Comparison of ENCODE assay signal across 20 cellular contexts in the genomic region with DNA sequence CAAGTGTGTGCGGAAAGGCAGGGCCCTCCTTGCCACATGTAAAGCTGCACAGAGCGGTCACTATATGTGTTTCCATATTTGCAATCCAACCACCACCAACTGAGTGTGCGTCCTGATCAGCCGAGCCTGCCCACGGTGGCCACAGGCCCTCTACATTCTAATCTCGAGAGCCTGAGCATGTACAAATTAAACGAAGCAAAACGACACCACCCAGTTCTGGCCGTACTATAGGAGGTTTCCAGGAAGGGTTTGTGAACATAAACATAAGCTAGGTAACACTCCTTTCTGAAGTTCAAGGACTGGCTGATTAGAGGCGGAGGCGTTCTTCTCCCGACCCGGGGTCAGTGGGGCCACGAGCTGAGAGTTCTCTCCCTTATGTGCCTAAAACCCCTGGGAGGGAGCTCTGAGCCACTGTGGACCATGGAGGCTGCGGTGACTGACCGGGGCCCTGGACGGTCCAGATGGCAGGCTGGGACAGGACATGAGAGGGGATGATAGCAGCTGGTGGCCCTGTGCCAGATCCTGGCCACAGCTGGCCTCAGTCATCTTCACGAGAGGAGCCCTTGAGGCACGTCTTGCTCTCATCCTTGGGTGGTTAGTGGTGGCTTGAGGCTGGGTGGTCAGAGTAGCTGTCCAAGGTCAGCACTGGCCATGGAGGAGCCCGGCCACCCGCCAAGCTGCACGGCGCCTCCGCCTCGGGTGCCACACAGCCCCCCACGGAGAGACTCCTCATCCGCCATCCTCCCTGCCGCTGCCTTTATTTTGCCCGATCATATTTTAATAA. TPM values are rescaled to one million over a fixed set of nuclear protein-coding genes. Genes with fewer than 3 reads are reported as not detected.
DNase-seq lines count a peak whose midpoint lies in the region; ATAC-seq and TF ChIP-seq lines count a peak whose summit lies in the region.
"Had no signal": no experiment of that assay in that cellular context is flagged by ENCODE, and none has a peak within 500 bp of the region (broad histone marks: within the 10 kb centered on the region; RNA-seq: fewer than 3 reads in every experiment).

No MANE protein-coding gene starts in this region.

- H3K4me3 ChIP-seq in fibroblast of villous mesenchyme (ENCODE audit: low read depth, low read length): no peak overlapping the region
- H3K4me3 ChIP-seq: GM12878, lung, thyroid gland had no signal

- DNase-seq in DMS79 (lab: John Stamatoyannopoulos, UW): peak; percentile 56
- peak; percentile 6 for DNase-seq in LHCN-M2 (ENCODE audit: low read depth)
- peak; percentile 20 for DNase-seq in fibroblast of villous mesenchyme (ENCODE audit: low read depth)
- DNase-seq in posterior vena cava (ENCODE audit: low spot score): peak; percentile 78
- DNase-seq in NCI-H2227 treated with DMSO at 0.1 percent for 48 hours (lab: John Stamatoyannopoulos, UW): no peak
- DNase-seq in activated CD4-positive, alpha-beta T cell treated with anti-CD3 and anti-CD28 coated beads, Interleukin-2, amount 50 U/mL, for 48 hours: no peak
- DNase-seq: activated CD8-positive, alpha-beta T cell treated with anti-CD3 and anti-CD28 coated beads for 36 hours; activated naive CD4-positive, alpha-beta T cell treated with anti-CD3 and anti-CD28 coated beads, Interleukin-2, amount 50 U/mL, for 16 hours; activated T-cell treated with anti-CD3 and anti-CD28 coated beads, Interleukin-2, amount 50 U/mL, for 4 hours; DMS 273 treated with DMSO at 0.1 percent for 48 hours; effector memory CD4-positive, alpha-beta T cell; GF-D8; NCI-H1930; NCI-H446; thyroid gland had no signal

- TF ChIP-seq CTCF in fibroblast of villous mesenchyme (IDR thresholded peaks at IDR 0.05; ENCODE audit: insufficient read depth, low read depth, low read length): no peak

- ATAC-seq in GM18868 (IDR thresholded peaks at IDR 0.05; ENCODE audit: unreplicated experiment) (no peak), HG02678 (IDR thresholded peaks at IDR 0.05; ENCODE audit: unreplicated experiment) (no peak)
- ATAC-seq: activated CD8-positive, alpha-beta T cell treated with anti-CD3 and anti-CD28 coated beads for 36 hours; activated T-cell treated with anti-CD3 and anti-CD28 coated beads, Interleukin-2, amount 50 U/mL, for 4 hours; GM12878; HCT116 had no signal

- intact Hi-C loops in posterior vena cava (cut with DNase I): no loop called here

RNA-seq across cellular contexts. Expression of gene TRAPPC10, which starts 39.1 kb away (rescaled TPM):
- 21.0 and 21.4 TPM in 2 replicates for total RNA-seq in LHCN-M2 (2014; rRNA removed)
- polyA plus RNA-seq in LHCN-M2 (2012): 14.2 TPM
- total RNA-seq in fibroblast of villous mesenchyme: 27.1 and 28.5 TPM in 2 replicates
- 10 to 100 TPM; 26.7 to 30.3 TPM for total RNA-seq in posterior vena cava

Comparison
In these comparisons a context has a peak if more than half of its experiments do, and no peak if none do; other contexts are left out.
1. DNase-seq: peak in DMS79 (single experiment), LHCN-M2 (single experiment), fibroblast of villous mesenchyme (single experiment) and posterior vena cava (single experiment); none in NCI-H2227 treated with DMSO at 0.1 percent for 48 hours (single experiment) and activated CD4-positive, alpha-beta T cell treated with anti-CD3 and anti-CD28 coated beads, Interleukin-2, amount 50 U/mL, for 48 hours (0 of 2).